In genomic region chr11:47469411-47470179, GRCh38 we compare ENCODE assay signal across 11 cellular contexts. TPM values are rescaled to one million over a fixed set of nuclear protein-coding genes. Genes with fewer than 3 reads are reported as not detected.
DNase-seq lines count a peak whose midpoint lies in the region; ATAC-seq, FAIRE-seq and TF ChIP-seq lines count a peak whose summit lies in the region.
"Had no signal": no experiment of that assay in that cellular context is flagged by ENCODE, and none has a peak within 500 bp of the region (broad histone marks: within the 10 kb centered on the region; RNA-seq: fewer than 3 reads in every experiment).

No MANE protein-coding gene starts in this region.

- no peaks in the 10 kb centered on the region for H3K27me3 ChIP-seq in K562 (ENCODE audit: control insufficient read depth in 2 of 2, insufficient read depth in 2 of 2, low read length in 2 of 2)
- H3K27me3 ChIP-seq in liver (ENCODE audit: control insufficient read depth in 4 of 4, insufficient read depth in 4 of 4, low read length in 3 of 4): no peaks in the 10 kb centered on the region
- no peaks in the 10 kb centered on the region for H3K27me3 ChIP-seq in tibial artery
- no peaks in the 10 kb centered on the region for H3K27me3 ChIP-seq in HAP-1 (ENCODE audit: low read depth)
- H3K27me3 ChIP-seq: BLaER1, heart right ventricle, right atrium auricular region had no signal

- H3K4me3 Mint-ChIP-seq in activated naive CD4-positive, alpha-beta T cell treated with anti-CD3 and anti-CD28 coated beads for 36 hours: no peak overlapping the region
- no peak overlapping the region for H3K4me3 Mint-ChIP-seq in activated naive CD4-positive, alpha-beta T cell treated with anti-CD3 and anti-CD28 coated beads, Interleukin-2, amount 10 ng/mL, durations not matched to agents 7 days and 5 days

- H3K4me2 ChIP-seq in K562 (ENCODE audit: insufficient read depth, low read length): no peak overlapping the region
- H3K4me2 ChIP-seq: BLaER1 had no signal

- no peaks in the 10 kb centered on the region for H3K9me1 ChIP-seq in K562 (ENCODE audit: control insufficient read depth, insufficient read depth, low read length)

- intact Hi-C loops in activated naive CD4-positive, alpha-beta T cell treated with anti-CD3 and anti-CD28 coated beads for 36 hours (cut with micrococcal nuclease): no loop called here
- intact Hi-C loops in K562 (cut with micrococcal nuclease) (no loop called here), tibial artery (cut with DNase I; ENCODE audit: low total_unique reads) (no loop called here)

- H3K4me1 ChIP-seq in K562 (replicated peaks in 1 of 2; ENCODE audit: control insufficient read depth in 2 of 2, insufficient read depth in 2 of 2, low read length in 2 of 2) (no peaks in the 10 kb centered on the region), liver (ENCODE audit: control insufficient read depth in 4 of 4, insufficient read depth in 4 of 4, low read length in 3 of 4) (peaks cover 9 to 58% (median 48%) of the 10 kb centered on the region in 4 donors), tibial artery (peaks cover 0 to 54% (median 19%) of the 10 kb centered on the region in 4 donors), HAP-1 (peaks cover 5% of the 10 kb centered on the region)

- H3K36me3 ChIP-seq in K562 (ENCODE audit: control insufficient read depth, insufficient read depth, low read length) (peaks cover 93% of the 10 kb centered on the region), liver (ENCODE audit: control insufficient read depth in 4 of 4, insufficient read depth in 3 of 4, low read depth in 1 of 4, low read length in 3 of 4) (peaks cover 10 to 48% (median 46%) of the 10 kb centered on the region in 4 donors), tibial artery (peaks cover 41 to 55% (median 50%) of the 10 kb centered on the region in 3 donors), HAP-1 (replicated peaks) (peaks cover 67% of the 10 kb centered on the region)

- TF ChIP-seq POLR2A in K562 (conservative IDR thresholded peaks at IDR 0.05): no peak

- DNase-seq in activated naive CD4-positive, alpha-beta T cell treated with anti-CD3 and anti-CD28 coated beads for 36 hours: no peak
- no peak for DNase-seq in activated naive CD4-positive, alpha-beta T cell treated with anti-CD3 and anti-CD28 coated beads, Interleukin-2, amount 10 ng/mL, durations not matched to agents 7 days and 5 days
- DNase-seq in K562 (ENCODE audit: extremely low read depth in 1 of 4, low spot score in 3 of 4) (no peak), tibial artery (peak in 1 of 2 donors; percentile 35), NCI-H1105 treated with DMSO at 0.1 percent for 48 hours (lab: John Stamatoyannopoulos, UW) (no peak), HAP-1 (ENCODE audit: low spot score in 2 of 2) (no peak), NCI-H82 treated with DMSO at 0.1 percent for 48 hours (lab: John Stamatoyannopoulos, UW; ENCODE audit: unreplicated experiment) (no peak)
- DNase-seq: heart right ventricle had no signal

- ATAC-seq in K562: peak; percentile 26; the same call in 2 of the 3 replicates

- in situ Hi-C loops in K562 (cut with MboI): no loop called here
- in situ Hi-C loops in HAP-1 (cut with MboI; ENCODE audit: low sequenced_read_pairs): no loop called here

- 89% methylated on average over 7 of the region's 7 CpGs for WGBS in K562 (ENCODE audit: insufficient coverage, low coverage, missing lambda C conversion rate)
- WGBS in liver: 86% methylated on average over 7 of the region's 7 CpGs

- CTCF ChIA-PET in activated naive CD4-positive, alpha-beta T cell treated with anti-CD3 and anti-CD28 coated beads for 36 hours (lab: Charles Lee): interaction anchor here (0.9 to 1.0 kb wide), 2 partner anchors 15 to 20 kb away, joined by 3 read pairs; no protein-coding TSS in a partner anchor
- CTCF ChIA-PET in activated naive CD4-positive, alpha-beta T cell treated with anti-CD3 and anti-CD28 coated beads, Interleukin-2, amount 10 ng/mL, durations not matched to agents 7 days and 5 days (lab: Charles Lee): no interaction called here
- CTCF ChIA-PET in K562 (lab: Yijun Ruan, JAX; ENCODE audit: low intra/inter-chr PET ratio): no interaction called here

- H3K27ac Mint-ChIP-seq in activated naive CD4-positive, alpha-beta T cell treated with anti-CD3 and anti-CD28 coated beads for 36 hours: peak overlapping the region; percentile 7
- H3K27ac Mint-ChIP-seq in activated naive CD4-positive, alpha-beta T cell treated with anti-CD3 and anti-CD28 coated beads, Interleukin-2, amount 10 ng/mL, durations not matched to agents 7 days and 5 days: no peak overlapping the region

- no peaks in the 10 kb centered on the region for H3K27me3 Mint-ChIP-seq in activated naive CD4-positive, alpha-beta T cell treated with anti-CD3 and anti-CD28 coated beads for 36 hours (ENCODE audit: low read depth)
- H3K27me3 Mint-ChIP-seq in activated naive CD4-positive, alpha-beta T cell treated with anti-CD3 and anti-CD28 coated beads, Interleukin-2, amount 10 ng/mL, durations not matched to agents 7 days and 5 days: no peaks in the 10 kb centered on the region

- no peak for TF ChIP-seq RAD21 in K562 (CRISPR knock-in tag; conservative IDR thresholded peaks at IDR 0.05 in 1 of 2, IDR thresholded peaks at IDR 0.05 in 1 of 2)
- TF ChIP-seq RAD21 in liver (IDR thresholded peaks at IDR 0.05): no peak

- H3K9me3 ChIP-seq in K562 (replicated peaks; ENCODE audit: control insufficient read depth, insufficient read depth, low read depth, low read length) (no peaks in the 10 kb centered on the region), liver (ENCODE audit: control insufficient read depth in 4 of 4, low read length in 3 of 4) (no peaks in the 10 kb centered on the region), tibial artery (no peaks in the 10 kb centered on the region), HAP-1 (no peaks in the 10 kb centered on the region)
- H3K9me3 ChIP-seq: BLaER1, heart right ventricle, right atrium auricular region had no signal

- H3K27ac ChIP-seq in K562 (ENCODE audit: extremely low read depth, low read depth, low read length) (no peak overlapping the region), liver (ENCODE audit: low read depth in 1 of 2, low read length in 2 of 2) (peak overlapping the region in 1 of 2 donors; percentile 57), tibial artery (peak overlapping the region; percentile 19 to 44)
- H3K27ac ChIP-seq: BLaER1, right atrium auricular region had no signal

- H3K9me3 Mint-ChIP-seq in activated naive CD4-positive, alpha-beta T cell treated with anti-CD3 and anti-CD28 coated beads for 36 hours: no peaks in the 10 kb centered on the region
- no peaks in the 10 kb centered on the region for H3K9me3 Mint-ChIP-seq in activated naive CD4-positive, alpha-beta T cell treated with anti-CD3 and anti-CD28 coated beads, Interleukin-2, amount 10 ng/mL, durations not matched to agents 7 days and 5 days

- POLR2A ChIA-PET in K562 (lab: Yijun Ruan, JAX): no interaction called here

- no peak overlapping the region for H3K4me3 ChIP-seq in K562
- H3K4me3 ChIP-seq in liver (ENCODE audit: low read depth in 1 of 3, low read length in 3 of 3): no peak overlapping the region
- H3K4me3 ChIP-seq in tibial artery: no peak overlapping the region
- no peak overlapping the region for H3K4me3 ChIP-seq in HAP-1
- H3K4me3 ChIP-seq: BLaER1, heart right ventricle, right atrium auricular region had no signal

- no peak for FAIRE-seq in K562 (lab: Jason Lieb, UNC)

- peaks cover 18% of the 10 kb centered on the region; the same call in 1 of the 2 replicates for H4K20me1 ChIP-seq in K562 (replicated peaks; ENCODE audit: control insufficient read depth, insufficient read depth, low read length)

- no TSS peak for BruUV-seq in K562 (replicated peaks; lab: Mats Ljungman, UMichigan)

- no peak for TF ChIP-seq EP300 in K562 (IDR thresholded peaks at IDR 0.05; ENCODE audit: low read length)

- peaks cover 38% of the 10 kb centered on the region for H3K36me3 Mint-ChIP-seq in activated naive CD4-positive, alpha-beta T cell treated with anti-CD3 and anti-CD28 coated beads for 36 hours (ENCODE audit: low read depth)
- H3K36me3 Mint-ChIP-seq in activated naive CD4-positive, alpha-beta T cell treated with anti-CD3 and anti-CD28 coated beads, Interleukin-2, amount 10 ng/mL, durations not matched to agents 7 days and 5 days: peaks cover 58% of the 10 kb centered on the region

- peaks cover 4% of the 10 kb centered on the region; the same call in 1 of the 3 replicates for H3K79me2 ChIP-seq in K562 (ENCODE audit: control insufficient read depth, insufficient read depth, low read length)

- no peak overlapping the region; a peak in 1 of 4 replicates for H3K9ac ChIP-seq in K562 (ENCODE audit: insufficient read depth in 1 of 2, low read depth in 2 of 2, low read length in 2 of 2)
- H3K9ac ChIP-seq in liver (ENCODE audit: low read depth in 1 of 2, low read length in 2 of 2): no peak overlapping the region
- H3K9ac ChIP-seq: BLaER1 had no signal

- H3K4me1 Mint-ChIP-seq in activated naive CD4-positive, alpha-beta T cell treated with anti-CD3 and anti-CD28 coated beads for 36 hours (ENCODE audit: low read depth): no peaks in the 10 kb centered on the region
- no peaks in the 10 kb centered on the region for H3K4me1 Mint-ChIP-seq in activated naive CD4-positive, alpha-beta T cell treated with anti-CD3 and anti-CD28 coated beads, Interleukin-2, amount 10 ng/mL, durations not matched to agents 7 days and 5 days

- TF ChIP-seq CTCF in K562 (IDR thresholded peaks at IDR 0.05 in 2 of 3, conservative IDR thresholded peaks at IDR 0.05 in 1 of 3; ENCODE audit: insufficient read depth in 2 of 3, low read depth in 1 of 3, low read length in 3 of 3): no peak
- no peak for TF ChIP-seq CTCF in liver (IDR thresholded peaks at IDR 0.05; ENCODE audit: low read depth, low read length, missing input control)
- no peak for TF ChIP-seq CTCF in tibial artery (IDR thresholded peaks at IDR 0.05)

- no peak overlapping the region for H2AFZ ChIP-seq in K562 (ENCODE audit: low read depth, low read length)

RNA-seq across cellular contexts. Expression of gene RAPSN, which starts 20.7 kb away (rescaled TPM):
- not detected for total RNA-seq in activated naive CD4-positive, alpha-beta T cell treated with anti-CD3 and anti-CD28 coated beads for 36 hours
- not detected in 2 replicates for total RNA-seq in K562 (2011; cell fraction: chromatin; rRNA removed; ENCODE audit: low replicate concordance)
- not detected in 2 replicates for total RNA-seq in K562 (2011; cell fraction: nucleolus; rRNA removed)
- total RNA-seq in K562 (2011; cell fraction: nucleoplasm; rRNA removed): not detected in 2 replicates
- total RNA-seq in K562 (2014; rRNA removed): not detected in 2 replicates
- total RNA-seq in K562 (2014; rRNA removed; fragmentation: Illumina TruSeq; extraction: Trizol): not detected in 2 replicates
- 0.11 TPM in 1 of 2 replicates, not detected in the other for total RNA-seq in K562 (2015; rRNA removed; fragmentation: Illumina TruSeq; extraction: Trizol)
- 0.13 TPM in 1 of 2 replicates, not detected in the other for total RNA-seq in K562 (2021)
- 0.06 TPM in 1 of 2 replicates, not detected in the other for polyA plus RNA-seq in K562 (2011; rRNA removed)
- 0.04 TPM in 1 of 2 replicates, not detected in the other for polyA plus RNA-seq in K562 (2011; cell fraction: cytosol; rRNA removed)
- not detected in 2 replicates for polyA plus RNA-seq in K562 (2011; cell fraction: nucleus; rRNA removed)
- polyA plus RNA-seq in K562 (2012): 0.14 TPM in 1 of 2 replicates, not detected in the other
- polyA plus RNA-seq in K562 (2014; fragmentation: Illumina TruSeq; extraction: Trizol): not detected in 2 replicates
- not detected for polyA plus RNA-seq in K562 (2014; fragmentation: Nextera tagmentation; extraction: Ambion mirVana)
- not detected in 2 replicates for polyA plus RNA-seq in K562 (2014; rRNA removed)
- not detected in 2 replicates for polyA minus RNA-seq in K562 (2011; rRNA and poly(A)+ RNA removed)
- not detected in 2 replicates for polyA minus RNA-seq in K562 (2011; cell fraction: cytosol; rRNA and poly(A)+ RNA removed)
- polyA minus RNA-seq in K562 (2011; cell fraction: nucleus; rRNA and poly(A)+ RNA removed): not detected in 2 replicates
- under 1 TPM in 1 of 2 donors, not detected in 1; 0.59 TPM for total RNA-seq in liver
- polyA plus RNA-seq in liver: under 1 TPM; 0.12 to 0.28 TPM
- total RNA-seq: right atrium auricular region had no signal

RNA-seq across cellular contexts. Expression of gene PSMC3, which starts 43.4 kb away (rescaled TPM):
- 100 to 1,000 TPM; 127 to 129 TPM for total RNA-seq in activated naive CD4-positive, alpha-beta T cell treated with anti-CD3 and anti-CD28 coated beads for 36 hours
- 145 and 204 TPM in 2 replicates for total RNA-seq in K562 (2011; cell fraction: chromatin; rRNA removed; ENCODE audit: low replicate concordance)
- total RNA-seq in K562 (2011; cell fraction: nucleolus; rRNA removed): 116 and 126 TPM in 2 replicates
- 96.6 and 141 TPM in 2 replicates for total RNA-seq in K562 (2011; cell fraction: nucleoplasm; rRNA removed)
- total RNA-seq in K562 (2014; rRNA removed) (222 and 237 TPM in 2 replicates), K562 (2014; rRNA removed; fragmentation: Illumina TruSeq; extraction: Trizol) (311 and 382 TPM in 2 replicates), K562 (2015; rRNA removed; fragmentation: Illumina TruSeq; extraction: Trizol) (292 and 301 TPM in 2 replicates), K562 (2021) (189 and 211 TPM in 2 replicates), liver (10 to 100 TPM; 58.0 to 96.6 TPM)
- polyA plus RNA-seq in K562 (2011; rRNA removed) (126 and 240 TPM in 2 replicates), K562 (2014; fragmentation: Illumina TruSeq; extraction: Trizol) (324 and 393 TPM in 2 replicates), K562 (2014; fragmentation: Nextera tagmentation; extraction: Ambion mirVana) (10 to 100 TPM; 44.3 to 98.5 TPM), K562 (2014; rRNA removed) (262 and 265 TPM in 2 replicates), liver (100 to 1,000 TPM; 110 TPM)
- 134 and 180 TPM in 2 replicates for polyA plus RNA-seq in K562 (2011; cell fraction: cytosol; rRNA removed)
- polyA plus RNA-seq in K562 (2011; cell fraction: nucleus; rRNA removed): 72.2 and 75.9 TPM in 2 replicates
- polyA plus RNA-seq in K562 (2012): 229 and 337 TPM in 2 replicates
- polyA minus RNA-seq in K562 (2011; rRNA and poly(A)+ RNA removed): 357 and 499 TPM in 2 replicates
- polyA minus RNA-seq in K562 (2011; cell fraction: cytosol; rRNA and poly(A)+ RNA removed): 72.6 and 83.1 TPM in 2 replicates
- 50.2 and 64.0 TPM in 2 replicates for polyA minus RNA-seq in K562 (2011; cell fraction: nucleus; rRNA and poly(A)+ RNA removed)
